In genomic region chr2:62112192-62112591, GRCh38 we compare ENCODE assay signal across 15 cellular contexts.
DNase-seq lines count a peak whose midpoint lies in the region; ATAC-seq and TF ChIP-seq lines count a peak whose summit lies in the region.
"Had no signal": no experiment of that assay in that cellular context is flagged by ENCODE, and none has a peak within 500 bp of the region (broad histone marks: within the 10 kb centered on the region; RNA-seq: fewer than 3 reads in every experiment).

No MANE protein-coding gene starts in this region.

- no peak overlapping the region for H3K9ac ChIP-seq in trophoblast cell (ENCODE audit: low read length)

- H3K79me2 ChIP-seq in trophoblast cell (ENCODE audit: control insufficient read depth, insufficient read depth, low read length, poor library complexity) = no peaks in the 10 kb centered on the region

- no peak overlapping the region for H2AK5ac ChIP-seq in trophoblast cell (ENCODE audit: low read length)

- H3K4me1 ChIP-seq in trophoblast cell (ENCODE audit: control insufficient read depth in 1 of 2, insufficient read depth in 2 of 2, low read length in 2 of 2) (peaks cover 2 to 6% of the 10 kb centered on the region in 2 experiments), transverse colon (peaks cover 0 to 9% (median 3%) of the 10 kb centered on the region in 4 donors)

- no peak overlapping the region for H3K14ac ChIP-seq in trophoblast cell (ENCODE audit: low read length)

- H3K27ac ChIP-seq in trophoblast cell (ENCODE audit: low read depth, low read length) (peak overlapping the region; percentile 8), transverse colon (peak overlapping the region in 2 of 4 donors; percentile 33 to 63)
- H3K27ac ChIP-seq: esophagus muscularis mucosa had no signal

- H3K4me3 ChIP-seq in trophoblast cell (ENCODE audit: low read depth, low read length) = no peak overlapping the region
- H3K4me3 ChIP-seq in transverse colon = no peak overlapping the region
- H3K4me3 ChIP-seq: esophagus muscularis mucosa had no signal

- no peak overlapping the region for H3K23ac ChIP-seq in trophoblast cell (ENCODE audit: low read length)

- no peaks in the 10 kb centered on the region for H3K36me3 ChIP-seq in trophoblast cell (ENCODE audit: control insufficient read depth in 1 of 2, insufficient read depth in 2 of 2, low read length in 2 of 2)
- no peaks in the 10 kb centered on the region for H3K36me3 ChIP-seq in transverse colon
- H3K36me3 ChIP-seq: esophagus muscularis mucosa had no signal

- H3K4me2 ChIP-seq in trophoblast cell (ENCODE audit: low read length) = no peak overlapping the region

- no peak overlapping the region for H4K91ac ChIP-seq in trophoblast cell (ENCODE audit: low read depth, low read length)

- H4K12ac ChIP-seq in trophoblast cell (ENCODE audit: low read depth, low read length) = no peak overlapping the region

- TF ChIP-seq POLR2A in transverse colon (IDR thresholded peaks at IDR 0.05) = no peak

- H3K27me3 ChIP-seq in trophoblast cell (ENCODE audit: insufficient read depth, low read length) (no peaks in the 10 kb centered on the region), transverse colon (no peaks in the 10 kb centered on the region)
- H3K27me3 ChIP-seq: esophagus muscularis mucosa had no signal

- no peak overlapping the region for H4K8ac ChIP-seq in trophoblast cell (ENCODE audit: low read depth, low read length)

- H2BK120ac ChIP-seq in trophoblast cell (ENCODE audit: insufficient read depth, low read length, poor library complexity) = no peak overlapping the region

- in situ Hi-C loops in transverse colon (cut with MboI; ENCODE audit: low pct_ligation_motif_present in 1 of 4, low pct_unique_long_range_greater_than_20kb in 1 of 4, low sequenced_read_pairs in 3 of 4) = no loop called here

- WGBS in trophoblast cell (ENCODE audit: extremely low coverage, insufficient coverage, insufficient read length) = no CpG with 5 or more reads among the region's 2 CpGs
- 53 to 69% methylated on average over 2 of the region's 2 CpGs for WGBS in transverse colon (ENCODE audit: low coverage in 1 of 2), 2 donors

- no peak overlapping the region for H2BK12ac ChIP-seq in trophoblast cell (ENCODE audit: low read length)

- no peak overlapping the region for H2AFZ ChIP-seq in trophoblast cell (ENCODE audit: insufficient read depth, low read length, poor library complexity)

- no peak for TF ChIP-seq EP300 in transverse colon (IDR thresholded peaks at IDR 0.05; ENCODE audit: low read depth)

- no peak overlapping the region for H3K4ac ChIP-seq in trophoblast cell (ENCODE audit: low read depth, low read length)

- DNase-seq in AG20443 (ENCODE audit: low spot score) (peak; percentile 30), M059J (ENCODE audit: low read depth) (peak; percentile 15), trophoblast cell (no peak), NCI-H446 (lab: John Stamatoyannopoulos, UW) (no peak), transverse colon (no peak), T-helper 1 cell (no peak)
- DNase-seq: activated CD4-positive, alpha-beta T cell treated with anti-CD3 and anti-CD28 coated beads for 1 hour; DMS53; KG1; naive B cell; NCI-H2029 treated with DMSO at 0.1 percent for 48 hours; stimulated activated CD4-positive, alpha-beta T cell treated with anti-CD3 and anti-CD28 coated beads, Interleukin-12 subunit alpha, Interleukin-12 subunit beta, amount 100 ng/mL, for 4 hours had no signal

- intact Hi-C loops in transverse colon (cut with DNase I; ENCODE audit: low total_unique reads) = no loop called here

- H3K18ac ChIP-seq in trophoblast cell (ENCODE audit: low read length) = no peak overlapping the region

- peaks cover 2% of the 10 kb centered on the region for H3K79me1 ChIP-seq in trophoblast cell (ENCODE audit: low read length)

- TF ChIP-seq CTCF in transverse colon (IDR thresholded peaks at IDR 0.05) = no peak

- ATAC-seq in esophagus mucosa (peak; percentile 33), GM18868 (IDR thresholded peaks at IDR 0.05; ENCODE audit: unreplicated experiment) (no peak)

- H3K9me3 ChIP-seq in trophoblast cell (ENCODE audit: insufficient read depth, low read depth, low read length) (no peaks in the 10 kb centered on the region), transverse colon (no peaks in the 10 kb centered on the region)
- H3K9me3 ChIP-seq: esophagus muscularis mucosa had no signal

- H2BK5ac ChIP-seq in trophoblast cell (ENCODE audit: low read depth, low read length, poor library complexity) = no peak overlapping the region

Comparison
In these comparisons a context has a peak if more than half of its experiments do, and no peak if none do; other contexts are left out.
1. DNase-seq: peak in AG20443 (single experiment) and M059J (single experiment); none in trophoblast cell (0 of 2), NCI-H446 (0 of 2), transverse colon (single experiment) and T-helper 1 cell (0 of 5).